In the genomic region with DNA sequence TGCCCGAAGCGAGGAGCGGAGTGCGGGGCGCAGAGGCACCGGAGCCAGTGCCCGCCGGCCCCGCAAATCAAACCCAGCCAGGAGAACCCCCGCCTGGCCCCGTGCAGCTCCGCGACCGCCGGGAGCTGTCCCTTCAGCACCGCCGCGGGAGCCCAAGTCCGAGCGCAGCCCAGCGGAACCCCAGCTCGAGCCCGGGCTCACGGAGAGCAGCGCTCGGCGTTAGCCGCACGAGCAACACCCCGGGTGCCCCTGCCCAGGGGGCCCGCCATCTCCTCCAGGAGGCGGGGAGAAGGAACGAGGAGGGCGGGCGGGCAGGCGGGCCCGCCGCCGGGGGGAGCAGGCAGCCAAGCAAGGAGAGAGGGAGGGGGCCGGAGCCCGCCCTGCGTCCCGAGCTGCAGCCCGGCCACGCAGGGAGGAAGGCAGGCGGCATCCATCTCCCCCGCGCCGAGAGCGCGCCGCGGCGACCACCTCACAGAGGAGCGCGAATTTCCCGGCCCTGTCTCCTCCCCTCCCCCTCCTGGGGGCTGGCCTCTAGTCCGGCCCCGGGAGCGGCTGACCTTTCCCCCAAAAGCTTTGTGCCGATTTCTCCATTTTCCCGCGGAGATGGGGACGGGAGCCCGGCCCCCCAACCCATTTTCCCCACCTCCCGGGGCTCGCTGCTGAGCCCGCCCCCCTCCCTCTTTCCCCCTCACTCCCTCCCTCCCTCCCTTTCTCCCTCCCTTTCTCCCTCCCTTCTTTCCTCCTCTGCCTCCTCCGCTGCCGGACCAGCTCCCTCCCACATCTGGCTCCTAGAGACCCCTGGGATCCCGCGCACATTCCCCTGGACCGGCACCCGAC, we compare ENCODE assay signal across 9 cellular contexts. TPM values are rescaled to one million over a fixed set of nuclear protein-coding genes. Genes with fewer than 3 reads are reported as not detected.
DNase-seq lines count a peak whose midpoint lies in the region; ATAC-seq, FAIRE-seq and TF ChIP-seq lines count a peak whose summit lies in the region.
"Had no signal": no experiment of that assay in that cellular context is flagged by ENCODE, and none has a peak within 500 bp of the region (broad histone marks: within the 10 kb centered on the region; RNA-seq: fewer than 3 reads in every experiment).

No MANE protein-coding gene starts in this region.

- no peak for TF ChIP-seq EP300 in esophagus muscularis mucosa (IDR thresholded peaks at IDR 0.05)

- intact Hi-C loops in esophagus muscularis mucosa (cut with DNase I), result no loop called here

- FAIRE-seq in GM12891 (lab: Jason Lieb, UNC), result peak; percentile 9

- H3K27ac Mint-ChIP-seq in WTC11, result no peak overlapping the region

- peaks cover 33% of the 10 kb centered on the region for H3K27me3 Mint-ChIP-seq in WTC11 (ENCODE audit: low read depth)

- H3K27me3 ChIP-seq in esophagus muscularis mucosa, result peaks cover 0 to 87% (median 33%) of the 10 kb centered on the region in 4 donors

- ATAC-seq in WTC11, result peak; percentile 45
- no peak for ATAC-seq in HG02571 (IDR thresholded peaks at IDR 0.05; ENCODE audit: unreplicated experiment)

- TF ChIP-seq POLR2A in GM12891 (IDR thresholded peaks at IDR 0.05; ENCODE audit: low read depth, low read length), result no peak
- no peak for TF ChIP-seq POLR2A in esophagus muscularis mucosa (IDR thresholded peaks at IDR 0.05; ENCODE audit: low read depth)

- CTCF ChIA-PET in WTC11 (lab: Charles Lee), result interaction anchor here (0.6 to 4.3 kb wide), 36 partner anchors 9 to 243 kb away, joined by 3 to 83 read pairs (median 4); a partner anchor contains a TSS

- H3K36me3 ChIP-seq in esophagus muscularis mucosa, result no peaks in the 10 kb centered on the region

- H3K9me3 ChIP-seq in esophagus muscularis mucosa, result no peaks in the 10 kb centered on the region

- peak overlapping the region; percentile 53 to 59 (median 54) for H3K4me3 ChIP-seq in esophagus muscularis mucosa

- TF ChIP-seq CTCF in WTC11 (IDR thresholded peaks at IDR 0.05) (no peak), esophagus muscularis mucosa (IDR thresholded peaks at IDR 0.05) (no peak)

- H3K27ac ChIP-seq in esophagus muscularis mucosa (replicated peaks in 1 of 4) (no peak overlapping the region), substantia nigra (ENCODE audit: low read depth, low read length, poor library complexity, severe bottlenecking) (no peak overlapping the region)

- H3K4me1 ChIP-seq in esophagus muscularis mucosa, result peaks cover 10 to 37% (median 30%) of the 10 kb centered on the region in 4 donors

- POLR2A ChIA-PET in WTC11 (lab: Charles Lee), result interaction anchor here (0.8 kb wide), 1 partner anchor 188 kb away, joined by 3 read pairs; a partner anchor contains a TSS

- 4% methylated on average over 19 of the region's 74 CpGs for WGBS in esophagus muscularis mucosa

- H3K9me3 Mint-ChIP-seq in WTC11, result no peaks in the 10 kb centered on the region

- no peaks in the 10 kb centered on the region for H3K36me3 Mint-ChIP-seq in WTC11

- H3K4me3 Mint-ChIP-seq in WTC11, result peak overlapping the region; percentile 58

- DNase-seq in GM12891 (ENCODE audit: insufficient read length, low spot score), result peak; percentile 76
- DNase-seq in HuH-7.5 (ENCODE audit: low spot score), result peak; percentile 86
- DNase-seq in WTC11 (ENCODE audit: low spot score), result peak; percentile 77
- DNase-seq in esophagus muscularis mucosa (ENCODE audit: extremely low spot score), result no peak
- DNase-seq in mucosa of gallbladder (ENCODE audit: low spot score), result peak; percentile 67
- peak in 34 of 49 donors; percentile 4 to 66 (median 30) for DNase-seq in substantia nigra (lab: John Stamatoyannopoulos, UW)
- DNase-seq in NCI-H1694 treated with DMSO at 0.1 percent for 48 hours (lab: John Stamatoyannopoulos, UW), result no peak

- peaks cover 11% of the 10 kb centered on the region for H3K4me1 Mint-ChIP-seq in WTC11

TF ChIP-seq in GM12891, 5 proteins besides CTCF, POLR2A, EP300 and RAD21:
- TF ChIP-seq POLR2AphosphoS5 (IDR thresholded peaks at IDR 0.05; ENCODE audit: low read depth, low read length) (no peak), SPI1 (IDR thresholded peaks at IDR 0.05; ENCODE audit: low read depth, low read length) (no peak), TAF1 (IDR thresholded peaks at IDR 0.05; ENCODE audit: low read depth, low read length) (no peak), PAX5 (IDR thresholded peaks at IDR 0.05; ENCODE audit: insufficient read depth, low read length, severe bottlenecking) (no peak), POU2F2 (IDR thresholded peaks at IDR 0.05; ENCODE audit: low read depth, low read length) (no peak)

TF ChIP-seq in WTC11, 78 proteins besides CTCF, POLR2A, EP300 and RAD21 (continues in another document):
- TF ChIP-seq ESRRA (CRISPR knock-in tag; IDR thresholded peaks at IDR 0.05; ENCODE audit: borderline replicate concordance), result peak; percentile 43; the same call in 1 of the 2 replicates
- no peak for TF ChIP-seq NFYB (CRISPR knock-in tag; conservative IDR thresholded peaks at IDR 0.05; ENCODE audit: low read depth)
- TF ChIP-seq NR2C2 (CRISPR knock-in tag; IDR thresholded peaks at IDR 0.05), result no peak
- TF ChIP-seq TEAD1 (CRISPR knock-in tag; IDR thresholded peaks at IDR 0.05), result no peak
- TF ChIP-seq, protein P1, sequence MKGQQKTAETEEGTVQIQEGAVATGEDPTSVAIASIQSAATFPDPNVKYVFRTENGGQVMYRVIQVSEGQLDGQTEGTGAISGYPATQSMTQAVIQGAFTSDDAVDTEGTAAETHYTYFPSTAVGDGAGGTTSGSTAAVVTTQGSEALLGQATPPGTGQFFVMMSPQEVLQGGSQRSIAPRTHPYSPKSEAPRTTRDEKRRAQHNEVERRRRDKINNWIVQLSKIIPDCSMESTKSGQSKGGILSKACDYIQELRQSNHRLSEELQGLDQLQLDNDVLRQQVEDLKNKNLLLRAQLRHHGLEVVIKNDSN (CRISPR knock-in tag; IDR thresholded peaks at IDR 0.05), result peak; percentile 40; the same call in 1 of the 2 replicates
- no peak for TF ChIP-seq EMX1 (CRISPR knock-in tag; IDR thresholded peaks at IDR 0.05)
- TF ChIP-seq FOXP1 (CRISPR knock-in tag; IDR thresholded peaks at IDR 0.05; ENCODE audit: borderline replicate concordance), result no peak
- TF ChIP-seq NR3C1 (CRISPR knock-in tag; conservative IDR thresholded peaks at IDR 0.05; ENCODE audit: low read depth), result no peak
- TF ChIP-seq ZNF423 (CRISPR knock-in tag; IDR thresholded peaks at IDR 0.05), result peak; percentile 75
- TF ChIP-seq, protein P2, sequence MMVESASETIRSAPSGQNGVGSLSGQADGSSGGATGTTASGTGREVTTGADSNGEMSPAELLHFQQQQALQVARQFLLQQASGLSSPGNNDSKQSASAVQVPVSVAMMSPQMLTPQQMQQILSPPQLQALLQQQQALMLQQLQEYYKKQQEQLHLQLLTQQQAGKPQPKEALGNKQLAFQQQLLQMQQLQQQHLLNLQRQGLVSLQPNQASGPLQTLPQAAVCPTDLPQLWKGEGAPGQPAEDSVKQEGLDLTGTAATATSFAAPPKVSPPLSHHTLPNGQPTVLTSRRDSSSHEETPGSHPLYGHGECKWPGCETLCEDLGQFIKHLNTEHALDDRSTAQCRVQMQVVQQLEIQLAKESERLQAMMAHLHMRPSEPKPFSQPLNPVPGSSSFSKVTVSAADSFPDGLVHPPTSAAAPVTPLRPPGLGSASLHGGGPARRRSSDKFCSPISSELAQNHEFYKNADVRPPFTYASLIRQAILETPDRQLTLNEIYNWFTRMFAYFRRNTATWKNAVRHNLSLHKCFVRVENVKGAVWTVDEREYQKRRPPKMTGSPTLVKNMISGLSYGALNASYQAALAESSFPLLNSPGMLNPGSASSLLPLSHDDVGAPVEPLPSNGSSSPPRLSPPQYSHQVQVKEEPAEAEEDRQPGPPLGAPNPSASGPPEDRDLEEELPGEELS (CRISPR knock-in tag; IDR thresholded peaks at IDR 0.05), result peak; percentile 73; the same call in 1 of the 2 replicates
- no peak for TF ChIP-seq TEAD4 (CRISPR knock-in tag; IDR thresholded peaks at IDR 0.05)
- TF ChIP-seq FOXJ3 (CRISPR knock-in tag; IDR thresholded peaks at IDR 0.05; ENCODE audit: borderline replicate concordance), result no peak
- TF ChIP-seq, protein P3, sequence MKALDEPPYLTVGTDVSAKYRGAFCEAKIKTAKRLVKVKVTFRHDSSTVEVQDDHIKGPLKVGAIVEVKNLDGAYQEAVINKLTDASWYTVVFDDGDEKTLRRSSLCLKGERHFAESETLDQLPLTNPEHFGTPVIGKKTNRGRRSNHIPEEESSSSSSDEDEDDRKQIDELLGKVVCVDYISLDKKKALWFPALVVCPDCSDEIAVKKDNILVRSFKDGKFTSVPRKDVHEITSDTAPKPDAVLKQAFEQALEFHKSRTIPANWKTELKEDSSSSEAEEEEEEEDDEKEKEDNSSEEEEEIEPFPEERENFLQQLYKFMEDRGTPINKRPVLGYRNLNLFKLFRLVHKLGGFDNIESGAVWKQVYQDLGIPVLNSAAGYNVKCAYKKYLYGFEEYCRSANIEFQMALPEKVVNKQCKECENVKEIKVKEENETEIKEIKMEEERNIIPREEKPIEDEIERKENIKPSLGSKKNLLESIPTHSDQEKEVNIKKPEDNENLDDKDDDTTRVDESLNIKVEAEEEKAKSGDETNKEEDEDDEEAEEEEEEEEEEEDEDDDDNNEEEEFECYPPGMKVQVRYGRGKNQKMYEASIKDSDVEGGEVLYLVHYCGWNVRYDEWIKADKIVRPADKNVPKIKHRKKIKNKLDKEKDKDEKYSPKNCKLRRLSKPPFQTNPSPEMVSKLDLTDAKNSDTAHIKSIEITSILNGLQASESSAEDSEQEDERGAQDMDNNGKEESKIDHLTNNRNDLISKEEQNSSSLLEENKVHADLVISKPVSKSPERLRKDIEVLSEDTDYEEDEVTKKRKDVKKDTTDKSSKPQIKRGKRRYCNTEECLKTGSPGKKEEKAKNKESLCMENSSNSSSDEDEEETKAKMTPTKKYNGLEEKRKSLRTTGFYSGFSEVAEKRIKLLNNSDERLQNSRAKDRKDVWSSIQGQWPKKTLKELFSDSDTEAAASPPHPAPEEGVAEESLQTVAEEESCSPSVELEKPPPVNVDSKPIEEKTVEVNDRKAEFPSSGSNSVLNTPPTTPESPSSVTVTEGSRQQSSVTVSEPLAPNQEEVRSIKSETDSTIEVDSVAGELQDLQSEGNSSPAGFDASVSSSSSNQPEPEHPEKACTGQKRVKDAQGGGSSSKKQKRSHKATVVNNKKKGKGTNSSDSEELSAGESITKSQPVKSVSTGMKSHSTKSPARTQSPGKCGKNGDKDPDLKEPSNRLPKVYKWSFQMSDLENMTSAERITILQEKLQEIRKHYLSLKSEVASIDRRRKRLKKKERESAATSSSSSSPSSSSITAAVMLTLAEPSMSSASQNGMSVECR (CRISPR knock-in tag; IDR thresholded peaks at IDR 0.05; ENCODE audit: borderline replicate concordance), result peak; percentile 34; the same call in 1 of the 2 replicates
- TF ChIP-seq JAZF1 (CRISPR knock-in tag; IDR thresholded peaks at IDR 0.05), result no peak
- no peak for TF ChIP-seq ZNF219 (CRISPR knock-in tag; IDR thresholded peaks at IDR 0.05; ENCODE audit: borderline replicate concordance)
- 0 out of 2 replicates have a peak, but pooled peaks have one; percentile 52 for TF ChIP-seq ELF4 (CRISPR knock-in tag; IDR thresholded peaks at IDR 0.05; ENCODE audit: low read depth)
- TF ChIP-seq MXD4 (CRISPR knock-in tag; IDR thresholded peaks at IDR 0.05; ENCODE audit: borderline replicate concordance), result no peak

RNA-seq across cellular contexts. Expression of a gene that starts 0.6 kb away (rescaled TPM):
- polyA plus RNA-seq in GM12891 (2012; ENCODE audit: low read depth, missing spikeins), result 0.06 TPM
- total RNA-seq in WTC11 (2021) (0.09 to 0.21 TPM (median 0.20 TPM) in 3 replicates), esophagus muscularis mucosa (not detected), mucosa of gallbladder (not detected)
- total RNA-seq: T-helper 2 cell treated with Interferon-gamma antibody and Interleukin-4, amounts not matched to agents 100 ng/mL and 5 ng/mL, for 36 hours had no signal

RNA-seq across cellular contexts. Expression of a gene that starts 15.8 kb away (rescaled TPM):
- polyA plus RNA-seq in GM12891 (2012; ENCODE audit: low read depth, missing spikeins), result not detected
- total RNA-seq in WTC11 (2021) (not detected in 3 replicates), esophagus muscularis mucosa (not detected), mucosa of gallbladder (not detected)
- total RNA-seq: T-helper 2 cell treated with Interferon-gamma antibody and Interleukin-4, amounts not matched to agents 100 ng/mL and 5 ng/mL, for 36 hours had no signal

Comparison
In these comparisons a context has a peak if more than half of its experiments do, and no peak if none do; other contexts are left out.
1. DNase-seq: peak in GM12891 (single experiment), HuH-7.5 (single experiment), WTC11 (single experiment), mucosa of gallbladder (single experiment) and substantia nigra (34 of 49); none in esophagus muscularis mucosa (single experiment) and NCI-H1694 treated with DMSO at 0.1 percent for 48 hours (single experiment).